ENCODE assay signal across 8 cellular contexts in the genomic region with DNA sequence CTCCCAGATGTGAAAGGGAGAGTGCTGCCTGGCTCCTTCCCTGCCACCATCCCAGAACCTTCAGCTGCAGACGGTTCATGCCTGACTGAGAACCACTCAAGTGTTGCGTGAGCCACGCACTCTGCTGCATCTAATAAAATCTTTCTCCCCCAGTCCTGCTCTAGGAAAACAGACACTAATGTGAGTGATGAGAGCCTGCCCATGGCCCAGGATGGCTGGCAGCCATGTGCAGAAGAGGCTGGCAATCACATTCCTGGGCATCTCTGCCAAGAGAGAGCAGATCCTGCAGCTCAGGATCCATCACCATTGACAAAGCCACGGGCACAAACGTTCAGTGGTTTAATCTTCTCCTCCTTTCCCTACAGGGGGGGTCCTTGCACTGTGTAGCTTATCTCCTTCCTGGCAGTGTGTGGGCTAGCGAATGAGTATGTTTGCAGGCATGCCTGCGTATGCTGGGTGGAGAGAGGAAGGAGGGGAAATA.
DNase-seq lines count a peak whose midpoint lies in the region; ATAC-seq, FAIRE-seq and TF ChIP-seq lines count a peak whose summit lies in the region.

No MANE protein-coding gene starts in this region.

- no peaks in the 10 kb centered on the region for H3K36me3 Mint-ChIP-seq in progenitor cell of endocrine pancreas (ENCODE audit: insufficient read depth)
- H3K36me3 Mint-ChIP-seq in activated T-cell treated with anti-CD3 and anti-CD28 coated beads, Interleukin-2, amount 50 U/mL, for 4 hours (ENCODE audit: insufficient read depth), result no peaks in the 10 kb centered on the region

- H3K4me3 Mint-ChIP-seq in progenitor cell of endocrine pancreas (ENCODE audit: low read depth), result no peak overlapping the region
- H3K4me3 Mint-ChIP-seq in activated T-cell treated with anti-CD3 and anti-CD28 coated beads, Interleukin-2, amount 50 U/mL, for 4 hours, result no peak overlapping the region

- TF ChIP-seq CTCF in fibroblast of mammary gland (conservative IDR thresholded peaks at IDR 0.05; ENCODE audit: control insufficient read depth, insufficient read depth, low read depth, low read length) (peak; percentile 71), progenitor cell of endocrine pancreas (IDR thresholded peaks at IDR 0.05; ENCODE audit: unreplicated experiment) (peak; percentile 26)

- H3K4me3 ChIP-seq in fibroblast of mammary gland (ENCODE audit: control insufficient read depth, low read depth, low read length), result no peak overlapping the region

- no peak overlapping the region for H3K27ac Mint-ChIP-seq in progenitor cell of endocrine pancreas

- ATAC-seq in activated T-cell treated with anti-CD3 and anti-CD28 coated beads, Interleukin-2, amount 50 U/mL, for 4 hours, result no peak

- H3K27me3 Mint-ChIP-seq in progenitor cell of endocrine pancreas, result peaks cover 13% of the 10 kb centered on the region
- no peaks in the 10 kb centered on the region for H3K27me3 Mint-ChIP-seq in activated T-cell treated with anti-CD3 and anti-CD28 coated beads, Interleukin-2, amount 50 U/mL, for 4 hours (ENCODE audit: low read depth)

- peaks cover 5% of the 10 kb centered on the region for H3K4me1 Mint-ChIP-seq in progenitor cell of endocrine pancreas (ENCODE audit: low read depth)
- no peaks in the 10 kb centered on the region for H3K4me1 Mint-ChIP-seq in activated T-cell treated with anti-CD3 and anti-CD28 coated beads, Interleukin-2, amount 50 U/mL, for 4 hours (ENCODE audit: low read depth)

- no peaks in the 10 kb centered on the region for H3K9me3 Mint-ChIP-seq in progenitor cell of endocrine pancreas (ENCODE audit: low read depth)
- H3K9me3 Mint-ChIP-seq in activated T-cell treated with anti-CD3 and anti-CD28 coated beads, Interleukin-2, amount 50 U/mL, for 4 hours, result no peaks in the 10 kb centered on the region

- DNase-seq in GM03348 (ENCODE audit: low spot score) (peak; percentile 89), NCI-H446 treated with DMSO at 0.1 percent for 48 hours (lab: John Stamatoyannopoulos, UW) (peak; percentile 32), fibroblast of mammary gland (ENCODE audit: low read depth) (peak; percentile 86), progenitor cell of endocrine pancreas (ENCODE audit: low spot score, unreplicated experiment) (no peak), GM19240 (ENCODE audit: insufficient read length, low spot score) (no peak), GM19239 (ENCODE audit: insufficient read length, low spot score) (no peak)
- no peak for DNase-seq in activated CD4-positive, alpha-beta T cell treated with anti-CD3 and anti-CD28 coated beads, Interleukin-2, amount 50 U/mL, for 1 hour
- DNase-seq in activated T-cell treated with anti-CD3 and anti-CD28 coated beads, Interleukin-2, amount 50 U/mL, for 4 hours, result no peak

- no peak for FAIRE-seq in GM19239 (lab: Jason Lieb, UNC)

Comparison
In these comparisons a context has a peak if more than half of its experiments do, and no peak if none do; other contexts are left out.
1. DNase-seq: peak in GM03348 (single experiment), NCI-H446 treated with DMSO at 0.1 percent for 48 hours (single experiment) and fibroblast of mammary gland (single experiment); none in progenitor cell of endocrine pancreas (single experiment), activated CD4-positive, alpha-beta T cell treated with anti-CD3 and anti-CD28 coated beads, Interleukin-2, amount 50 U/mL, for 1 hour (single experiment), GM19240 (single experiment), activated T-cell treated with anti-CD3 and anti-CD28 coated beads, Interleukin-2, amount 50 U/mL, for 4 hours (single experiment) and GM19239 (single experiment).